20 cellular contexts compared by ENCODE assay signal in genomic region chr11:45551181-45551580, GRCh38.
DNase-seq lines count a peak whose midpoint lies in the region; ATAC-seq, FAIRE-seq and TF ChIP-seq lines count a peak whose summit lies in the region.
"Had no signal": no experiment of that assay in that cellular context is flagged by ENCODE, and none has a peak within 500 bp of the region (broad histone marks: within the 10 kb centered on the region; RNA-seq: fewer than 3 reads in every experiment).

No MANE protein-coding gene starts in this region.

- no peaks in the 10 kb centered on the region for H3K4me1 ChIP-seq in IMR-90 (ENCODE audit: control insufficient read depth, insufficient read depth, low read length)
- H3K4me1 ChIP-seq in body of pancreas: no peaks in the 10 kb centered on the region

- no CpG with 5 or more reads among the region's 9 CpGs for WGBS in IMR-90 (ENCODE audit: extremely low coverage in 2 of 2, insufficient read length in 1 of 2), 2 experiments
- 60 to 63% methylated on average over 9 of the region's 9 CpGs for WGBS in body of pancreas, 2 donors

- FAIRE-seq in RCC 7860 (lab: Jason Lieb, UNC): no peak
- FAIRE-seq: A204.1, GM12878, HepG2 had no signal

- ATAC-seq in IMR-90 (ENCODE audit: low read depth) (no peak), body of pancreas (peak; percentile 24), HG02798 (IDR thresholded peaks at IDR 0.05; ENCODE audit: poor library complexity, unreplicated experiment) (no peak)
- ATAC-seq: CD8-positive, alpha-beta T cell; GM12878; HCT116; HepG2 had no signal

- no peaks in the 10 kb centered on the region for H3K9me1 ChIP-seq in IMR-90 (ENCODE audit: insufficient read depth, low read length)

- no peaks in the 10 kb centered on the region for H4K20me1 ChIP-seq in IMR-90 (ENCODE audit: insufficient read depth, low read length)

- H3K4me1 Mint-ChIP-seq in nephron progenitor cell: no peaks in the 10 kb centered on the region
- H3K4me1 Mint-ChIP-seq: CD14-positive monocyte had no signal

- H3K9ac ChIP-seq in IMR-90 (ENCODE audit: low read depth, low read length): no peak overlapping the region
- H3K9ac ChIP-seq: GM23248 had no signal

- H3K4ac ChIP-seq in IMR-90 (ENCODE audit: low read depth, low read length): no peak overlapping the region

- TF ChIP-seq POLR2A in IMR-90 (IDR thresholded peaks at IDR 0.05; ENCODE audit: low read depth, low read length) (no peak), body of pancreas (IDR thresholded peaks at IDR 0.05) (no peak)

- H2BK120ac ChIP-seq in IMR-90 (ENCODE audit: low read depth, low read length): no peak overlapping the region

- H3K9me3 Mint-ChIP-seq in nephron progenitor cell: no peaks in the 10 kb centered on the region
- H3K9me3 Mint-ChIP-seq: CD8-positive, alpha-beta T cell; HFFc6 had no signal

- H4K8ac ChIP-seq in IMR-90 (ENCODE audit: low read depth in 2 of 2, low read length in 2 of 2): no peak overlapping the region

- no peak overlapping the region for H2AK9ac ChIP-seq in IMR-90 (replicated peaks; ENCODE audit: low read depth, low read length, poor library complexity)

- TF ChIP-seq CTCF in IMR-90 (conservative IDR thresholded peaks at IDR 0.05; ENCODE audit: low read depth, low read length) (no peak), body of pancreas (IDR thresholded peaks at IDR 0.05) (no peak), nephron progenitor cell (IDR thresholded peaks at IDR 0.05) (no peak)

- no peak overlapping the region for H2BK20ac ChIP-seq in IMR-90 (ENCODE audit: low read depth, low read length)

- no peak overlapping the region for H3K14ac ChIP-seq in IMR-90 (replicated peaks; ENCODE audit: low read depth, low read length)

- H3K27ac ChIP-seq in IMR-90 (ENCODE audit: insufficient read depth, low read length) (no peak overlapping the region), body of pancreas (no peak overlapping the region)
- H3K27ac ChIP-seq: GM23248 had no signal

- no peak overlapping the region for H2BK15ac ChIP-seq in IMR-90 (ENCODE audit: low read depth, low read length)

- DNase-seq in IMR-90 (no peak), body of pancreas (no peak), nephron progenitor cell (no peak), 8988T (no peak), RCC 7860 (ENCODE audit: low spot score) (no peak)
- DNase-seq: ACHN; AML-193; Calu3; CD8-positive, alpha-beta T cell; DMS79 treated with DMSO at 0.1 percent for 48 hours; GM23248; H7; HFFc6; KG1 had no signal

- no peak overlapping the region for H4K5ac ChIP-seq in IMR-90 (ENCODE audit: low read depth, low read length)

- dilution Hi-C loops in IMR-90 (cut with HindIII; ENCODE audit: low sequenced_read_pairs, unreplicated experiment): no loop called here

- H3K27me3 ChIP-seq in IMR-90 (ENCODE audit: control insufficient read depth, insufficient read depth, low read length) (no peaks in the 10 kb centered on the region; the same call in 1 of the 2 replicates), body of pancreas (no peaks in the 10 kb centered on the region)

- CTCF ChIA-PET in IMR-90 (lab: Yijun Ruan, JAX): interaction anchor here (0.9 kb wide), 1 partner anchor 220 kb away, joined by 3 read pairs; no protein-coding TSS in a partner anchor

- H3K4me2 ChIP-seq in IMR-90 (ENCODE audit: low read depth, low read length): no peak overlapping the region

- in situ Hi-C loops in IMR-90 (cut with MboI; ENCODE audit: low sequenced_read_pairs): no loop called here

- intact Hi-C loops in IMR-90 (cut with micrococcal nuclease) (no loop called here), body of pancreas (cut with DNase I) (no loop called here)

- POLR2A ChIA-PET in IMR-90 (lab: Charles Lee; ENCODE audit: unreplicated experiment): no interaction called here

- no peak overlapping the region for H2BK5ac ChIP-seq in IMR-90 (ENCODE audit: low read depth, low read length, poor library complexity, severe bottlenecking)

- peak overlapping the region; percentile 43 for H2AFZ ChIP-seq in IMR-90 (replicated peaks; ENCODE audit: low read length, poor library complexity)
- H2AFZ ChIP-seq: GM23248 had no signal

- H3K36me3 Mint-ChIP-seq in nephron progenitor cell (ENCODE audit: low read depth): no peaks in the 10 kb centered on the region
- H3K36me3 Mint-ChIP-seq: CD14-positive monocyte; CD8-positive, alpha-beta T cell had no signal

- no peak overlapping the region for H3K18ac ChIP-seq in IMR-90 (ENCODE audit: low read depth, low read length)

- H3K4me3 Mint-ChIP-seq in nephron progenitor cell: no peak overlapping the region
- H3K4me3 Mint-ChIP-seq: CD14-positive monocyte; CD8-positive, alpha-beta T cell; HFFc6 had no signal

- H3K79me1 ChIP-seq in IMR-90 (ENCODE audit: low read depth in 1 of 2, low read length in 2 of 2): no peaks in the 10 kb centered on the region

- H3K27me3 Mint-ChIP-seq in nephron progenitor cell (ENCODE audit: low read depth, poor library complexity): peaks cover 17% of the 10 kb centered on the region

- H3K36me3 ChIP-seq in IMR-90 (ENCODE audit: control insufficient read depth, insufficient read depth, low read length) (no peaks in the 10 kb centered on the region), body of pancreas (replicated peaks in 1 of 2; ENCODE audit: insufficient read depth in 1 of 2, low read depth in 2 of 2) (no peaks in the 10 kb centered on the region)

- H3K23ac ChIP-seq in IMR-90 (ENCODE audit: low read depth, low read length): no peak overlapping the region

- H3K4me3 ChIP-seq in IMR-90 (ENCODE audit: insufficient read depth, low read depth, low read length) (no peak overlapping the region), body of pancreas (no peak overlapping the region)
- H3K4me3 ChIP-seq: GM12878, GM23248 had no signal

- H3K27ac Mint-ChIP-seq in nephron progenitor cell: peak overlapping the region; percentile 72
- H3K27ac Mint-ChIP-seq: CD8-positive, alpha-beta T cell; HFFc6 had no signal

- no peak for TF ChIP-seq RAD21 in IMR-90 (IDR thresholded peaks at IDR 0.05; ENCODE audit: low read length)

- no peak overlapping the region for H2AK5ac ChIP-seq in IMR-90 (ENCODE audit: low read depth, low read length)

- H3K9me3 ChIP-seq in IMR-90 (ENCODE audit: control insufficient read depth, insufficient read depth, low read length) (no peaks in the 10 kb centered on the region), body of pancreas (no peaks in the 10 kb centered on the region)

- no peak overlapping the region for H3K56ac ChIP-seq in IMR-90 (ENCODE audit: extremely low read depth, insufficient read depth, low read length)

- H4K91ac ChIP-seq in IMR-90 (ENCODE audit: insufficient read depth, low read depth, low read length): no peak overlapping the region

- no TSS peak for BruUV-seq in IMR-90 (replicated peaks; lab: Mats Ljungman, UMichigan)

TF ChIP-seq in IMR-90, 13 proteins besides CTCF, POLR2A, EP300 and RAD21:
- no peak for TF ChIP-seq MAZ (IDR thresholded peaks at IDR 0.05; ENCODE audit: borderline replicate concordance, low read depth, low read length)
- TF ChIP-seq FOS (IDR thresholded peaks at IDR 0.05; ENCODE audit: low read depth, low read length): no peak
TF ChIP-seq in IMR-90: peak in this region for 0.
